In the genomic region with DNA sequence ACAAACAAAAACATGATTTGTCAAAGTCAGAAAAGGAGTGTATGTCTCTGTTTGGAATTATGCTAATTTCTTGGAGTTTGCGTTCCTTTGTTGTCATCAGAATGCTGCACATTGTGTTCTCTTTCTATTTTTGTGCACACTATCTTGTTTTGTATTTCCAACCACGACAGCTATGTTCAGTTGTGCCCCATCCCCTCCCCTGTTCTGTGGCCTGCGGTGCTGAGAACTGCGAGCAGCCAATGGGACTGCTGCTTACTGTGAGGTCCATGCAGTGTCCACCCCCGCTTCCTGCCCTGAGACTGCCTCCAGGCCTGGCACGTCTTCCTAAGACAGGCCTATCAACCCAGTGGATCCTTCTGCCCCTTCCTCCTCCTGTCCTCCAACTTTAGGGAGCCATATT, we compare ENCODE assay signal across 13 cellular contexts.
DNase-seq lines count a peak whose midpoint lies in the region; ATAC-seq and TF ChIP-seq lines count a peak whose summit lies in the region.
"Had no signal": no experiment of that assay in that cellular context is flagged by ENCODE, and none has a peak within 500 bp of the region (broad histone marks: within the 10 kb centered on the region; RNA-seq: fewer than 3 reads in every experiment).

No MANE protein-coding gene starts in this region.

- no peak overlapping the region for H3K4me3 Mint-ChIP-seq in mesothelial cell of epicardium
- H3K4me3 Mint-ChIP-seq in activated T-cell treated with anti-CD3 and anti-CD28 coated beads, Interleukin-2, amount 50 U/mL, for 24 hours: no peak overlapping the region
- H3K4me3 Mint-ChIP-seq: activated T-cell treated with anti-CD3 and anti-CD28 coated beads, Interleukin-2, amount 50 U/mL, for 4 hours had no signal

- no peaks in the 10 kb centered on the region for H3K9me3 ChIP-seq in SK-N-SH
- no peaks in the 10 kb centered on the region for H3K9me3 ChIP-seq in gastroesophageal sphincter
- no peaks in the 10 kb centered on the region for H3K9me3 ChIP-seq in uterus

- no peak overlapping the region for H3K27ac ChIP-seq in SK-N-SH (ENCODE audit: low read depth in 2 of 2, low read length in 1 of 2)
- peak overlapping the region in 2 of 4 donors; percentile 20 to 38 for H3K27ac ChIP-seq in gastroesophageal sphincter
- peak overlapping the region; percentile 30 to 66 for H3K27ac ChIP-seq in uterus
- H3K27ac ChIP-seq: 22Rv1 had no signal

- no peaks in the 10 kb centered on the region for H3K36me3 ChIP-seq in SK-N-SH (replicated peaks in 1 of 2; ENCODE audit: control insufficient read depth in 1 of 2, insufficient read depth in 2 of 2, low read length in 1 of 2)
- H3K36me3 ChIP-seq in gastroesophageal sphincter: no peaks in the 10 kb centered on the region
- no peaks in the 10 kb centered on the region for H3K36me3 ChIP-seq in uterus

- POLR2A ChIA-PET in SK-N-SH (lab: Yijun Ruan, JAX): no interaction called here

- TF ChIP-seq POLR2A in gastroesophageal sphincter (IDR thresholded peaks at IDR 0.05) (no peak), uterus (IDR thresholded peaks at IDR 0.05) (no peak)

- 73% methylated on average over 6 of the region's 6 CpGs for WGBS in SK-N-SH (ENCODE audit: low lambda C conversion rate)
- WGBS in gastroesophageal sphincter (ENCODE audit: low coverage in 1 of 2), 2 donors: 50 to 73% methylated on average over 4 to 6 of the region's 6 CpGs

- intact Hi-C loops in uterus (cut with DNase I; ENCODE audit: low total_unique reads): no loop called here

- no peak overlapping the region for H3K4me3 ChIP-seq in SK-N-SH (ENCODE audit: low read depth in 2 of 2, low read length in 1 of 2)
- no peak overlapping the region for H3K4me3 ChIP-seq in gastroesophageal sphincter
- H3K4me3 ChIP-seq in uterus: no peak overlapping the region

- H3K27me3 Mint-ChIP-seq in mesothelial cell of epicardium (ENCODE audit: low read depth): no peaks in the 10 kb centered on the region
- H3K27me3 Mint-ChIP-seq in activated T-cell treated with anti-CD3 and anti-CD28 coated beads, Interleukin-2, amount 50 U/mL, for 24 hours: peaks cover 8% of the 10 kb centered on the region

- no peaks in the 10 kb centered on the region for H3F3A ChIP-seq in SK-N-SH (replicated peaks; ENCODE audit: insufficient read depth)

- peaks cover 81% of the 10 kb centered on the region for H3K79me2 ChIP-seq in SK-N-SH (ENCODE audit: insufficient read depth)

- H3K4me1 Mint-ChIP-seq in mesothelial cell of epicardium: peaks cover 31% of the 10 kb centered on the region
- H3K4me1 Mint-ChIP-seq in activated T-cell treated with anti-CD3 and anti-CD28 coated beads, Interleukin-2, amount 50 U/mL, for 24 hours (ENCODE audit: low read depth): no peaks in the 10 kb centered on the region

- H3K4me1 ChIP-seq in SK-N-SH (ENCODE audit: control insufficient read depth in 1 of 2, insufficient read depth in 2 of 2, low read depth in 1 of 2, low read length in 1 of 2) (no peaks in the 10 kb centered on the region; a peak in 2 of 4 replicates), gastroesophageal sphincter (peaks cover 0 to 8% (median 0%) of the 10 kb centered on the region in 3 donors), uterus (no peaks in the 10 kb centered on the region)

- peak overlapping the region; percentile 82 for H3K27ac Mint-ChIP-seq in mesothelial cell of epicardium
- H3K27ac Mint-ChIP-seq in activated T-cell treated with anti-CD3 and anti-CD28 coated beads, Interleukin-2, amount 50 U/mL, for 24 hours: no peak overlapping the region
- H3K27ac Mint-ChIP-seq: progenitor cell of endocrine pancreas had no signal

- no peak for TF ChIP-seq RAD21 in SK-N-SH (IDR thresholded peaks at IDR 0.05; ENCODE audit: low read length)

- H3K36me3 Mint-ChIP-seq in mesothelial cell of epicardium: peaks cover 6% of the 10 kb centered on the region
- H3K36me3 Mint-ChIP-seq in activated T-cell treated with anti-CD3 and anti-CD28 coated beads, Interleukin-2, amount 50 U/mL, for 24 hours (ENCODE audit: low read depth): no peaks in the 10 kb centered on the region

- DNase-seq in SK-N-SH (no peak), mesothelial cell of epicardium (ENCODE audit: low spot score in 2 of 2, unreplicated experiment in 2 of 2) (no peak), uterus (peak; percentile 27), epidermal melanocyte (ENCODE audit: insufficient read length, low spot score) (no peak)
- no peak for DNase-seq in activated T-cell treated with anti-CD3 and anti-CD28 coated beads, Interleukin-2, amount 50 U/mL, for 24 hours
- DNase-seq: activated T-cell treated with anti-CD3 and anti-CD28 coated beads, Interleukin-2, amount 50 U/mL, for 4 hours; cortex of kidney; NCI-H1105 treated with DMSO at 0.1 percent for 48 hours had no signal

- H3K9me3 Mint-ChIP-seq in mesothelial cell of epicardium: no peaks in the 10 kb centered on the region
- peaks cover 4% of the 10 kb centered on the region for H3K9me3 Mint-ChIP-seq in activated T-cell treated with anti-CD3 and anti-CD28 coated beads, Interleukin-2, amount 50 U/mL, for 24 hours

- no peaks in the 10 kb centered on the region for H3K27me3 ChIP-seq in SK-N-SH (ENCODE audit: insufficient read depth)
- no peaks in the 10 kb centered on the region for H3K27me3 ChIP-seq in gastroesophageal sphincter
- H3K27me3 ChIP-seq in uterus: no peaks in the 10 kb centered on the region

- TF ChIP-seq CTCF in SK-N-SH (IDR thresholded peaks at IDR 0.05) (no peak), gastroesophageal sphincter (IDR thresholded peaks at IDR 0.05) (no peak), mesothelial cell of epicardium (IDR thresholded peaks at IDR 0.05; ENCODE audit: unreplicated experiment) (no peak), uterus (IDR thresholded peaks at IDR 0.05) (no peak)

- no peak overlapping the region for H2AFZ ChIP-seq in SK-N-SH (ENCODE audit: low read depth)

- H4K20me1 ChIP-seq in SK-N-SH (ENCODE audit: insufficient read depth): peaks cover 64% of the 10 kb centered on the region

- TF ChIP-seq EP300 in SK-N-SH (IDR thresholded peaks at IDR 0.05; ENCODE audit: borderline replicate concordance in 1 of 2, low read depth in 1 of 2, low read length in 1 of 2) (no peak), gastroesophageal sphincter (IDR thresholded peaks at IDR 0.05) (no peak)

- H3K4me2 ChIP-seq in SK-N-SH: no peak overlapping the region

- CTCF ChIA-PET in SK-N-SH (lab: Yijun Ruan, JAX): no interaction called here

- peak; percentile 28; the same call in 1 of the 3 replicates for ATAC-seq in SK-N-SH treated with all-trans-retinoic acid at 6 μM for 48 hours
- peak; percentile 62 for ATAC-seq in gastroesophageal sphincter
- ATAC-seq in GM21528 (IDR thresholded peaks at IDR 0.05; ENCODE audit: low FRiP score, unreplicated experiment): no peak
- ATAC-seq: activated T-cell treated with anti-CD3 and anti-CD28 coated beads, Interleukin-2, amount 50 U/mL, for 4 hours had no signal

- no peaks in the 10 kb centered on the region for H3K9me2 ChIP-seq in SK-N-SH

- no peak overlapping the region for H3K9ac ChIP-seq in SK-N-SH

TF ChIP-seq in SK-N-SH treated with all-trans-retinoic acid at 6 μM for 48 hours, 23 proteins besides CTCF, POLR2A, EP300 and RAD21 (continues in another document):
- TF ChIP-seq, protein P1, sequence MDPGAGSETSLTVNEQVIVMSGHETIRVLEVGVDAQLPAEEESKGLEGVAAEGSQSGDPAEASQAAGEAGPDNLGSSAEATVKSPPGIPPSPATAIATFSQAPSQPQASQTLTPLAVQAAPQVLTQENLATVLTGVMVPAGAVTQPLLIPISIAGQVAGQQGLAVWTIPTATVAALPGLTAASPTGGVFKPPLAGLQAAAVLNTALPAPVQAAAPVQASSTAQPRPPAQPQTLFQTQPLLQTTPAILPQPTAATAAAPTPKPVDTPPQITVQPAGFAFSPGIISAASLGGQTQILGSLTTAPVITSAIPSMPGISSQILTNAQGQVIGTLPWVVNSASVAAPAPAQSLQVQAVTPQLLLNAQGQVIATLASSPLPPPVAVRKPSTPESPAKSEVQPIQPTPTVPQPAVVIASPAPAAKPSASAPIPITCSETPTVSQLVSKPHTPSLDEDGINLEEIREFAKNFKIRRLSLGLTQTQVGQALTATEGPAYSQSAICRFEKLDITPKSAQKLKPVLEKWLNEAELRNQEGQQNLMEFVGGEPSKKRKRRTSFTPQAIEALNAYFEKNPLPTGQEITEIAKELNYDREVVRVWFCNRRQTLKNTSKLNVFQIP (CRISPR knock-in tag; IDR thresholded peaks at IDR 0.05; ENCODE audit: borderline replicate concordance, low read depth): no peak
- TF ChIP-seq ISL1 (CRISPR knock-in tag; IDR thresholded peaks at IDR 0.05): no peak
- TF ChIP-seq TOX (CRISPR knock-in tag; IDR thresholded peaks at IDR 0.05; ENCODE audit: borderline replicate concordance): no peak
- TF ChIP-seq ZC3H10 (CRISPR knock-in tag; IDR thresholded peaks at IDR 0.05): no peak

TF ChIP-seq in SK-N-SH, 30 proteins besides CTCF, POLR2A, EP300 and RAD21:
- TF ChIP-seq FOXM1 (IDR thresholded peaks at IDR 0.05; ENCODE audit: low read depth) (no peak), POLR2AphosphoS5 (IDR thresholded peaks at IDR 0.05; ENCODE audit: low read depth, low read length) (no peak), MEF2A (IDR thresholded peaks at IDR 0.05; ENCODE audit: borderline replicate concordance, low read depth) (no peak), TCF12 (IDR thresholded peaks at IDR 0.05) (no peak), RXRA (IDR thresholded peaks at IDR 0.05; ENCODE audit: borderline replicate concordance, low read depth) (no peak), JUND (IDR thresholded peaks at IDR 0.05) (no peak), RCOR1 (IDR thresholded peaks at IDR 0.05; ENCODE audit: low read length) (no peak), GABPA (IDR thresholded peaks at IDR 0.05; ENCODE audit: low read depth) (no peak)
- TF ChIP-seq, protein P2, sequence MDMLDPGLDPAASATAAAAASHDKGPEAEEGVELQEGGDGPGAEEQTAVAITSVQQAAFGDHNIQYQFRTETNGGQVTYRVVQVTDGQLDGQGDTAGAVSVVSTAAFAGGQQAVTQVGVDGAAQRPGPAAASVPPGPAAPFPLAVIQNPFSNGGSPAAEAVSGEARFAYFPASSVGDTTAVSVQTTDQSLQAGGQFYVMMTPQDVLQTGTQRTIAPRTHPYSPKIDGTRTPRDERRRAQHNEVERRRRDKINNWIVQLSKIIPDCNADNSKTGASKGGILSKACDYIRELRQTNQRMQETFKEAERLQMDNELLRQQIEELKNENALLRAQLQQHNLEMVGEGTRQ (IDR thresholded peaks at IDR 0.05; ENCODE audit: borderline replicate concordance, low read depth, low read length): no peak

Comparison
In these comparisons a context has a peak if more than half of its experiments do, and no peak if none do; other contexts are left out.
1. DNase-seq: peak in uterus (2 of 2); none in SK-N-SH (single experiment), mesothelial cell of epicardium (0 of 2), activated T-cell treated with anti-CD3 and anti-CD28 coated beads, Interleukin-2, amount 50 U/mL, for 24 hours (single experiment) and epidermal melanocyte (single experiment).
2. H3K27ac ChIP-seq: peak in uterus (2 of 2); none in SK-N-SH (0 of 2).